Comparison of ENCODE assay signal across 10 cellular contexts in the genomic region with DNA sequence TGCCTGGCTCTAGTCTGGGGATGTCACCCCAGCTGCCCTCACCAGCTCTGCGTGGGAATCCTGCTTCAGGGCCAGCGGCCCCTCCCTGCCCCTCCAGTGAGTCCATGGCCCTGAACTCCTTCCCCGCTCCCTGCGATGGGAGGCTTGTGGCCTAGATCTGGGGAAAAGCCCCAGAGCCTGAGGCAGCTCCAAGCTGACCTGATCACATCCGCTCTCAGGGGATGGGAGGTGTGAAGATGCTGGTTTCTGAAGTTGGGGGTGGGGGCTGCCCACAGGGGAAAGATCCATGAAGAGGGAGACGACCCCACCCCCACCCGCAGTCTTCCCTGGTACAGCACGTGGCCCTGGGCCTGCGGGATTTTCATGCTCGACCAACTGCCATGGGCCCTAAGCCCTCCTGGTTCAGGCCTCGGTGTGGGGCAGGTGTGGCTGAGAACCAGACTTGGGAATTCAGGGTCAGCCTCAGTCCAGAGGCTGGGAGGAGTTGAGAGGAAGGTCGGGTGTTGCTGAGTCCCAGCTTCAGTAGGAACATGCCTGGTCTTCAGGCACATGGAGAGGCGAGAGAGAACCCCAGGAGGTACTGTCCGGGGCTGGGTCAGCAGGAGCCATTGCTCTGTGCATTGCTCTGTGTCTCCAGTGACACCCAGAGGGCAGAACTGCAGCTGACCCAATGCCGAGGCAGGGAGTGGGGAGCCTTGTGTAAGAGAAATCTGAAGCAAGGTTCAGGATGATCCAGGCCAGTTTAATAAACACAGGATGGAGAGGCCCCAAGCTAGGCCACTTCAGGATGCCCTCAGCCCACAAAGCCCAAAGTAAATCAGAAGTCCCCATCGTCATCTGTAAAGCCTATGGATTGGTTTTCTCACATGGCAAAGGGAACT.
DNase-seq lines count a peak whose midpoint lies in the region; ATAC-seq and TF ChIP-seq lines count a peak whose summit lies in the region.
"Had no signal": no experiment of that assay in that cellular context is flagged by ENCODE, and none has a peak within 500 bp of the region (broad histone marks: within the 10 kb centered on the region; RNA-seq: fewer than 3 reads in every experiment).

No MANE protein-coding gene starts in this region.

- intact Hi-C loops in activated naive CD4-positive, alpha-beta T cell treated with anti-CD3 and anti-CD28 coated beads for 36 hours (cut with micrococcal nuclease) = no loop called here
- intact Hi-C loops in upper lobe of right lung (cut with DNase I) = no loop called here

- H3K4me3 ChIP-seq in kidney epithelial cell (ENCODE audit: low read depth, low read length) = no peak overlapping the region
- no peak overlapping the region for H3K4me3 ChIP-seq in upper lobe of right lung
- H3K4me3 ChIP-seq: BLaER1 had no signal

- H3K27ac Mint-ChIP-seq in activated naive CD4-positive, alpha-beta T cell treated with anti-CD3 and anti-CD28 coated beads for 36 hours = no peak overlapping the region
- no peak overlapping the region for H3K27ac Mint-ChIP-seq in activated T-helper 17 cell treated with anti-CD3 and anti-CD28 coated beads, Interleukin-2, amount 50 U/mL, for 72 hours

- H3K9me3 ChIP-seq in upper lobe of right lung = no peaks in the 10 kb centered on the region

- no peaks in the 10 kb centered on the region for H3K36me3 Mint-ChIP-seq in activated naive CD4-positive, alpha-beta T cell treated with anti-CD3 and anti-CD28 coated beads for 36 hours (ENCODE audit: low read depth)
- H3K36me3 Mint-ChIP-seq in activated T-helper 17 cell treated with anti-CD3 and anti-CD28 coated beads, Interleukin-2, amount 50 U/mL, for 72 hours (ENCODE audit: low read depth) = no peaks in the 10 kb centered on the region

- H3K27me3 ChIP-seq in kidney epithelial cell (ENCODE audit: control insufficient read depth, insufficient read depth, low read length) = peaks cover 5% of the 10 kb centered on the region
- no peaks in the 10 kb centered on the region for H3K27me3 ChIP-seq in upper lobe of right lung
- H3K27me3 ChIP-seq: BLaER1 had no signal

- CTCF ChIA-PET in activated naive CD4-positive, alpha-beta T cell treated with anti-CD3 and anti-CD28 coated beads for 36 hours (lab: Charles Lee) = interaction anchor here (0.8 to 8.2 kb wide), 4 partner anchors 17 to 528 kb away, joined by 3 to 118 read pairs (median 11); no protein-coding TSS in a partner anchor

- ATAC-seq in activated T-helper 17 cell treated with anti-CD3 and anti-CD28 coated beads, Interleukin-2, amount 50 U/mL, for 72 hours (replicated peaks) = peak; percentile 18
- ATAC-seq in upper lobe of right lung (peak; percentile 42), HG02852 (IDR thresholded peaks at IDR 0.05; ENCODE audit: unreplicated experiment) (no peak)

- TF ChIP-seq CTCF in kidney epithelial cell (IDR thresholded peaks at IDR 0.05; ENCODE audit: insufficient read depth, low read length, poor library complexity, severe bottlenecking) (peak; percentile 11), upper lobe of right lung (IDR thresholded peaks at IDR 0.05) (no peak)

- H3K4me1 Mint-ChIP-seq in activated naive CD4-positive, alpha-beta T cell treated with anti-CD3 and anti-CD28 coated beads for 36 hours (ENCODE audit: low read depth) = no peaks in the 10 kb centered on the region
- H3K4me1 Mint-ChIP-seq in activated T-helper 17 cell treated with anti-CD3 and anti-CD28 coated beads, Interleukin-2, amount 50 U/mL, for 72 hours = no peaks in the 10 kb centered on the region

- no peak overlapping the region for H3K4me3 Mint-ChIP-seq in activated naive CD4-positive, alpha-beta T cell treated with anti-CD3 and anti-CD28 coated beads for 36 hours
- H3K4me3 Mint-ChIP-seq in activated T-helper 17 cell treated with anti-CD3 and anti-CD28 coated beads, Interleukin-2, amount 50 U/mL, for 72 hours = no peak overlapping the region

- no peaks in the 10 kb centered on the region for H3K27me3 Mint-ChIP-seq in activated naive CD4-positive, alpha-beta T cell treated with anti-CD3 and anti-CD28 coated beads for 36 hours (ENCODE audit: low read depth)
- H3K27me3 Mint-ChIP-seq in activated T-helper 17 cell treated with anti-CD3 and anti-CD28 coated beads, Interleukin-2, amount 50 U/mL, for 72 hours = peaks cover 7% of the 10 kb centered on the region

- peak; percentile 22 for DNase-seq in activated naive CD4-positive, alpha-beta T cell treated with anti-CD3 and anti-CD28 coated beads for 36 hours
- no peak for DNase-seq in activated naive CD4-positive, alpha-beta T cell (lab: John Stamatoyannopoulos, UW)
- DNase-seq in kidney epithelial cell (ENCODE audit: low read depth) = no peak
- DNase-seq in upper lobe of right lung = no peak
- DNase-seq in stimulated activated naive CD4-positive, alpha-beta T cell treated with Interleukin-2 at 50 U/mL for 16 hours (lab: John Stamatoyannopoulos, UW) = no peak
- no peak for DNase-seq in HK-2 (ENCODE audit: unreplicated experiment)
- DNase-seq: small intestine had no signal

- H3K4me1 ChIP-seq in upper lobe of right lung = peaks cover 11% of the 10 kb centered on the region
- H3K4me1 ChIP-seq: BLaER1 had no signal

- H3K36me3 ChIP-seq in kidney epithelial cell (ENCODE audit: control insufficient read depth, insufficient read depth, low read length) (no peaks in the 10 kb centered on the region), upper lobe of right lung (no peaks in the 10 kb centered on the region)
- H3K36me3 ChIP-seq: BLaER1 had no signal

- H3K9me3 Mint-ChIP-seq in activated naive CD4-positive, alpha-beta T cell treated with anti-CD3 and anti-CD28 coated beads for 36 hours = no peaks in the 10 kb centered on the region
- no peaks in the 10 kb centered on the region for H3K9me3 Mint-ChIP-seq in activated T-helper 17 cell treated with anti-CD3 and anti-CD28 coated beads, Interleukin-2, amount 50 U/mL, for 72 hours

- H3K27ac ChIP-seq in upper lobe of right lung = peak overlapping the region; percentile 76
- H3K27ac ChIP-seq: BLaER1 had no signal
